Comparison of ENCODE assay signal across 20 cellular contexts in genomic region chr10:104903433-104903832, GRCh38.
"Had no signal": no experiment of that assay in that cellular context is flagged by ENCODE, and none has a peak within 500 bp of the region (broad histone marks: within the 10 kb centered on the region; RNA-seq: fewer than 3 reads in every experiment).

No MANE protein-coding gene starts in this region.

- DNase-seq: activated CD4-positive, alpha-beta memory T cell treated with anti-CD3 and anti-CD28 coated beads for 36 hours; activated CD4-positive, alpha-beta T cell treated with anti-CD3 and anti-CD28 coated beads for 1 hour; activated effector memory CD4-positive, alpha-beta T cell treated with Interleukin-2 at 50 U/mL for 16 hours; activated naive CD4-positive, alpha-beta T cell treated with anti-CD3 and anti-CD28 coated beads, Interleukin-2, amount 10 ng/mL, durations not matched to agents 7 days and 5 days; activated naive CD8-positive, alpha-beta T cell treated with anti-CD3 and anti-CD28 coated beads, Interleukin-2, amount 50 U/mL, for 24 hours; activated T-cell treated with anti-CD3 and anti-CD28 coated beads, Interleukin-2, amount 50 U/mL, for 48 hours; anterior cingulate cortex; caudate nucleus; dorsolateral prefrontal cortex; gastrocnemius medialis; heart left ventricle; left ventricle myocardium superior; naive B cell; stimulated activated naive CD8-positive, alpha-beta T cell treated with anti-CD3 and anti-CD28 coated beads, Interleukin-15, amount 100 ng/mL, for 72 hours; T-helper 17 cell; trophoblast cell had no signal

- H3K4me1 ChIP-seq: gastrocnemius medialis, heart left ventricle, vagina had no signal

- H3K27ac ChIP-seq: dorsolateral prefrontal cortex, epithelial cell of prostate, gastrocnemius medialis, heart left ventricle, skin epidermis, vagina, VCaP had no signal

- H3K36me3 ChIP-seq: gastrocnemius medialis, heart left ventricle, vagina had no signal

- ATAC-seq: activated naive CD8-positive, alpha-beta T cell treated with anti-CD3 and anti-CD28 coated beads, Interleukin-2, amount 50 U/mL, for 24 hours; gastrocnemius medialis; heart left ventricle; left ventricle myocardium superior; stimulated activated naive CD8-positive, alpha-beta T cell treated with anti-CD3 and anti-CD28 coated beads, Interleukin-15, amount 100 ng/mL, for 72 hours; T-helper 17 cell had no signal

- H3K27me3 ChIP-seq: gastrocnemius medialis, vagina had no signal

- H3K4me3 ChIP-seq: dorsolateral prefrontal cortex, gastrocnemius medialis, heart left ventricle, skin epidermis, vagina had no signal

- H3K9me3 ChIP-seq: gastrocnemius medialis, heart left ventricle, vagina had no signal
